ENCODE assay signal across 8 cellular contexts in the genomic region with DNA sequence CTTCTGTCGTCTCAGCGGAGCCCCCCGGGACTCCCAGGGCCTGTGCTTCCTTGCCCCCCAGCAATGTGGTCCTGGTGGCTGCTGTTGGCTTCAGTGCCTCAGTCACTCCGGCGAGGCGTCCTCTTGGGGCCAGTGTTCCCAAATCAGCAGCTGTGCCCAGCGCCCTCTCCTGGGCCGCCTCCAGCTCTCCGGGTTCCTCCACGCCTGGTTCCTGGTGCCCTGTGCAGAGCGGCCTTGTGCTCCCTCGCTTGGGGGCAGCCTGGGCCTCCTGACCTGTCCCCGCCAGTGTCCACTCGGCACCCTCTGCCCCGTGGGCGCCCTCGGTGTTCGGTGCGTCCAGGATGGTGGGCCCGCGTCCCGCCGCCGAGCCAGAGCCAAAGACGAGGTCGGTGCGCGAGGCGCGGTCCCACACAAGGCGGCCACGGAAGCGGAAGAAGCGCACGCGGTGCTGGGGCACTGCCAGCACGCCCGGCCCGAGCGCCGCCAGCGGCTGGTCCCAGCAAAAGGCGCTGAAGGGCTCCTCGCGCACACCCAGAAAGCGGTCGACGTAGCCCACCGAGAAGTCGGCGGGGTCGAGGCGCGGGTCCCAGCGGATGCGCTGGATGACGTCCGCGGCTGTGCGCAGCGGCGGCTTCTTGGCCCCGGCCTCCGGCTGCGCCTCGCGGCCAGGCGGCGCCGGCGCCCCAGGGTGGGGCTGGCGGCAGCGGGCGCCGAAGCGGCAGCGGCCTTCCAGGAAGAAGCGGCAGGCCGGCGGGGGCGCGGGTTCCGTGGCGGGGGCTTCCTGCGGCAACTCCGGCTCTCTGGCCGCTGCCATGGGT. TPM values are rescaled to one million over a fixed set of nuclear protein-coding genes. Genes with fewer than 3 reads are reported as not detected.
DNase-seq lines count a peak whose midpoint lies in the region; ATAC-seq and TF ChIP-seq lines count a peak whose summit lies in the region.

No MANE protein-coding gene starts in this region.

- peak overlapping the region; percentile 93 for H4K8ac ChIP-seq in neuronal stem cell (ENCODE audit: low read depth, low read length)

- H3K4ac ChIP-seq in neuronal stem cell (ENCODE audit: low read length) = peak overlapping the region; percentile 98

- H3K79me1 ChIP-seq in neuronal stem cell (ENCODE audit: low read depth, low read length) = peaks cover 5% of the 10 kb centered on the region

- H4K20me1 ChIP-seq in SK-N-SH (ENCODE audit: insufficient read depth) = peaks cover 28% of the 10 kb centered on the region

- H3K36me3 ChIP-seq in SK-N-SH (replicated peaks in 1 of 2; ENCODE audit: control insufficient read depth in 1 of 2, insufficient read depth in 2 of 2, low read length in 1 of 2) = peaks cover 6 to 39% of the 10 kb centered on the region in 2 experiments
- H3K36me3 ChIP-seq in Peyer's patch = peaks cover 0 to 42% (median 5%) of the 10 kb centered on the region in 3 donors
- peaks cover 32 to 43% of the 10 kb centered on the region in 2 donors for H3K36me3 ChIP-seq in neuronal stem cell (replicated peaks in 1 of 2; ENCODE audit: control insufficient read depth in 2 of 2, insufficient read depth in 2 of 2, low read length in 2 of 2)
- H3K36me3 ChIP-seq in tibial nerve = peaks cover 0 to 45% (median 25%) of the 10 kb centered on the region in 3 donors

- H3K79me2 ChIP-seq in SK-N-SH (ENCODE audit: insufficient read depth) = peaks cover 3% of the 10 kb centered on the region; the same call in 1 of the 2 replicates

- no peak for TF ChIP-seq CTCF in SK-N-SH (IDR thresholded peaks at IDR 0.05)
- peak in 4 of 6 experiments; percentile 12 to 57 (median 44) for TF ChIP-seq CTCF in Peyer's patch (IDR thresholded peaks at IDR 0.05)
- TF ChIP-seq CTCF in foreskin keratinocyte (conservative IDR thresholded peaks at IDR 0.05) = peak; percentile 57
- TF ChIP-seq CTCF in tibial nerve (IDR thresholded peaks at IDR 0.05) = peak in 2 of 5 experiments; percentile 13 to 49

- no peak overlapping the region for H3K9ac ChIP-seq in SK-N-SH
- H3K9ac ChIP-seq in neuronal stem cell (ENCODE audit: low read depth, low read length, poor library complexity) = peak overlapping the region; percentile 99

- TF ChIP-seq POLR2A in Peyer's patch (IDR thresholded peaks at IDR 0.05) (peak in 1 of 2 donors; percentile 38), tibial nerve (IDR thresholded peaks at IDR 0.05) (no peak)

- TF ChIP-seq RAD21 in SK-N-SH (IDR thresholded peaks at IDR 0.05; ENCODE audit: low read length) = no peak

- DNase-seq in SK-N-SH (peak; percentile 57), Peyer's patch (peak; percentile 70 to 87 (median 86)), foreskin keratinocyte (peak in 1 of 2 donors; percentile 69), neuronal stem cell (ENCODE audit: low spot score) (peak; percentile 59), tibial nerve (ENCODE audit: low spot score in 2 of 2) (peak; percentile 32 to 35)
- DNase-seq in activated effector memory CD4-positive, alpha-beta T cell treated with anti-CD3 and anti-CD28 coated beads, Interleukin-2, amount 50 U/mL, for 16 hours = peak; percentile 88

- peak overlapping the region; percentile 41 to 63; a peak in 3 of 4 replicates for H3K4me3 ChIP-seq in SK-N-SH (ENCODE audit: low read depth in 2 of 2, low read length in 1 of 2)
- peak overlapping the region; percentile 61 to 78 (median 70) for H3K4me3 ChIP-seq in Peyer's patch
- peak overlapping the region in 1 of 2 donors; percentile 92 for H3K4me3 ChIP-seq in neuronal stem cell (ENCODE audit: low read length in 2 of 2)
- peak overlapping the region; percentile 59 to 73 (median 72) for H3K4me3 ChIP-seq in tibial nerve

- no peak overlapping the region for H3K27ac ChIP-seq in SK-N-SH (ENCODE audit: low read depth in 2 of 2, low read length in 1 of 2)
- H3K27ac ChIP-seq in Peyer's patch = peak overlapping the region; percentile 95 to 100 (median 98)
- H3K27ac ChIP-seq in foreskin keratinocyte = peak overlapping the region; percentile 82
- peak overlapping the region; percentile 60 for H3K27ac ChIP-seq in neuronal stem cell (replicated peaks; ENCODE audit: low read length)
- peak overlapping the region; percentile 90 to 96 (median 95) for H3K27ac ChIP-seq in tibial nerve

- CTCF ChIA-PET in SK-N-SH (lab: Yijun Ruan, JAX) = interaction anchor here (1.1 kb wide), 1 partner anchor 18 kb away, joined by 4 read pairs; no protein-coding TSS in a partner anchor

- H3K27me3 ChIP-seq in SK-N-SH (ENCODE audit: insufficient read depth) (no peaks in the 10 kb centered on the region), Peyer's patch (no peaks in the 10 kb centered on the region), foreskin keratinocyte (no peaks in the 10 kb centered on the region), neuronal stem cell (ENCODE audit: control insufficient read depth in 3 of 3, insufficient read depth in 3 of 3, low read depth in 1 of 3, low read length in 3 of 3) (peaks cover 0 to 6% (median 0%) of the 10 kb centered on the region in 3 experiments), tibial nerve (no peaks in the 10 kb centered on the region)

- TF ChIP-seq EP300 in SK-N-SH (IDR thresholded peaks at IDR 0.05; ENCODE audit: borderline replicate concordance in 1 of 2, low read depth in 1 of 2, low read length in 1 of 2) (no peak), tibial nerve (IDR thresholded peaks at IDR 0.05) (peak in 1 of 2 donors; percentile 69)

- H3K18ac ChIP-seq in neuronal stem cell (ENCODE audit: low read length) = peak overlapping the region; percentile 98

- H3K4me1 ChIP-seq in SK-N-SH (ENCODE audit: control insufficient read depth in 1 of 2, insufficient read depth in 2 of 2, low read depth in 1 of 2, low read length in 1 of 2) (peaks cover 0 to 17% of the 10 kb centered on the region in 2 experiments; a peak in 1 of 4 replicates), Peyer's patch (peaks cover 3 to 49% (median 14%) of the 10 kb centered on the region in 4 donors), foreskin keratinocyte (peaks cover 5% of the 10 kb centered on the region), neuronal stem cell (ENCODE audit: control insufficient read depth in 2 of 2, insufficient read depth in 1 of 2, low read depth in 1 of 2, low read length in 2 of 2) (peaks cover 2 to 3% of the 10 kb centered on the region in 2 donors), tibial nerve (peaks cover 0 to 78% (median 15%) of the 10 kb centered on the region in 4 donors)

- no peaks in the 10 kb centered on the region for H3K9me2 ChIP-seq in SK-N-SH

- H3K14ac ChIP-seq in neuronal stem cell (ENCODE audit: low read length) = peak overlapping the region; percentile 96

- ATAC-seq in SK-N-SH treated with all-trans-retinoic acid at 6 μM for 48 hours (no peak; the same call in 1 of the 3 replicates), HG03103 (IDR thresholded peaks at IDR 0.05; ENCODE audit: low read depth, unreplicated experiment) (peak; percentile 16), foreskin keratinocyte (peak; percentile 2)

- POLR2A ChIA-PET in SK-N-SH (lab: Yijun Ruan, JAX) = interaction anchor here (1.0 to 4.5 kb wide), 2 partner anchors 9 to 14 kb away, joined by 4 to 24 read pairs; a partner anchor contains a TSS

- H2BK5ac ChIP-seq in neuronal stem cell (ENCODE audit: low read length) = no peak overlapping the region

- H3K9me3 ChIP-seq in SK-N-SH = no peaks in the 10 kb centered on the region
- peaks cover 0 to 3% (median 0%) of the 10 kb centered on the region in 4 donors for H3K9me3 ChIP-seq in Peyer's patch
- H3K9me3 ChIP-seq in neuronal stem cell (replicated peaks in 1 of 2; ENCODE audit: control insufficient read depth in 2 of 2, insufficient read depth in 1 of 2, low read depth in 1 of 2, low read length in 2 of 2) = no peaks in the 10 kb centered on the region
- no peaks in the 10 kb centered on the region for H3K9me3 ChIP-seq in tibial nerve

- no peak overlapping the region for H2AFZ ChIP-seq in SK-N-SH (ENCODE audit: low read depth)
- H2AFZ ChIP-seq in neuronal stem cell (ENCODE audit: low read length) = no peak overlapping the region

- peak overlapping the region; percentile 35 for H2BK120ac ChIP-seq in neuronal stem cell (ENCODE audit: low read depth, low read length)

- H3K4me2 ChIP-seq in SK-N-SH = peak overlapping the region; percentile 92; the same call in 1 of the 2 replicates
- H3K4me2 ChIP-seq in neuronal stem cell (ENCODE audit: insufficient read depth, low read length, poor library complexity, severe bottlenecking) = peak overlapping the region; percentile 96

- H3K23ac ChIP-seq in neuronal stem cell (ENCODE audit: low read depth, low read length, poor library complexity) = peak overlapping the region; percentile 98

- WGBS in SK-N-SH (ENCODE audit: low lambda C conversion rate) = 71% methylated on average over 13 of the region's 87 CpGs
- WGBS in neuronal stem cell (ENCODE audit: extremely low coverage in 2 of 2, insufficient read length in 2 of 2, insufficient replicate concordance in 1 of 2), 2 donors = no CpG with 5 or more reads among the region's 87 CpGs
- WGBS in tibial nerve, 2 donors = 0 to 2% methylated on average over 5 to 62 of the region's 87 CpGs

- no peak overlapping the region for H4K91ac ChIP-seq in neuronal stem cell (ENCODE audit: low read depth, low read length, poor library complexity)

- H2BK15ac ChIP-seq in neuronal stem cell (ENCODE audit: low read length) = peak overlapping the region; percentile 78

- H2AK5ac ChIP-seq in neuronal stem cell (ENCODE audit: low read depth, low read length) = peak overlapping the region; percentile 97

- H2BK12ac ChIP-seq in neuronal stem cell (ENCODE audit: low read length) = peak overlapping the region; percentile 16

- H3F3A ChIP-seq in SK-N-SH (replicated peaks; ENCODE audit: insufficient read depth) = peaks cover 28% of the 10 kb centered on the region

RNA-seq across cellular contexts. Expression of a gene that starts 0.7 kb away (rescaled TPM):
- polyA plus RNA-seq in SK-N-SH (2012; rRNA removed) (0.20 and 0.21 TPM in 2 replicates), foreskin keratinocyte (4.1 and 5.2 TPM in 2 replicates)
- polyA plus RNA-seq in SK-N-SH (2012; cell fraction: cytosol; rRNA removed) = 0.08 and 0.18 TPM in 2 replicates
- 0.22 and 0.26 TPM in 2 replicates for polyA plus RNA-seq in SK-N-SH (2012; cell fraction: nucleus; rRNA removed)
- total RNA-seq in Peyer's patch (10 to 100 TPM; 11.0 to 18.9 (median 15.8) TPM), foreskin keratinocyte (4.8 and 5.0 TPM in 2 replicates), tibial nerve (10 to 100 TPM in 1 of 4 donors, 1 to 10 TPM in 3; 5.9 to 10.3 (median 9.4) TPM)
- polyA plus RNA-seq in neuronal stem cell (2013, experiment 1 of 2) = 1.3 TPM
- polyA plus RNA-seq in neuronal stem cell (2013, experiment 2 of 2) = 0.91 TPM

RNA-seq across cellular contexts. Expression of a gene that starts 10.2 kb away (rescaled TPM):
- 10.8 and 13.5 TPM in 2 replicates for polyA plus RNA-seq in SK-N-SH (2012; rRNA removed)
- 7.7 and 10.3 TPM in 2 replicates for polyA plus RNA-seq in SK-N-SH (2012; cell fraction: cytosol; rRNA removed)
- 6.2 and 17.8 TPM in 2 replicates for polyA plus RNA-seq in SK-N-SH (2012; cell fraction: nucleus; rRNA removed)
- 100 to 1,000 TPM in 1 of 4 donors, 10 to 100 TPM in 3; 38.0 to 133 (median 94.1) TPM for total RNA-seq in Peyer's patch
- total RNA-seq in foreskin keratinocyte = 27.1 and 32.1 TPM in 2 replicates
- polyA plus RNA-seq in foreskin keratinocyte = 43.4 and 66.8 TPM in 2 replicates
- polyA plus RNA-seq in neuronal stem cell (2013, experiment 1 of 2) = 12.2 TPM
- polyA plus RNA-seq in neuronal stem cell (2013, experiment 2 of 2) = 12.5 TPM
- 10 to 100 TPM; 38.9 to 62.2 (median 50.2) TPM for total RNA-seq in tibial nerve

RNA-seq across cellular contexts. Expression of a gene that starts 13.9 kb away (rescaled TPM):
- polyA plus RNA-seq in SK-N-SH (2012; rRNA removed) (84.0 and 89.1 TPM in 2 replicates), foreskin keratinocyte (34.1 and 41.2 TPM in 2 replicates)
- 7.9 and 9.7 TPM in 2 replicates for polyA plus RNA-seq in SK-N-SH (2012; cell fraction: cytosol; rRNA removed)
- polyA plus RNA-seq in SK-N-SH (2012; cell fraction: nucleus; rRNA removed) = 983 and 1,066 TPM in 2 replicates
- total RNA-seq in Peyer's patch (100 to 1,000 TPM; 154 to 481 (median 360) TPM), foreskin keratinocyte (31.1 and 43.5 TPM in 2 replicates), tibial nerve (100 to 1,000 TPM; 189 to 389 (median 285) TPM)
- 151 TPM for polyA plus RNA-seq in neuronal stem cell (2013, experiment 1 of 2)
- polyA plus RNA-seq in neuronal stem cell (2013, experiment 2 of 2) = 130 TPM

RNA-seq across cellular contexts. Expression of a gene that starts 39.7 kb away (rescaled TPM):
- polyA plus RNA-seq in SK-N-SH (2012; rRNA removed) (not detected in 2 replicates), foreskin keratinocyte (not detected in 2 replicates)
- polyA plus RNA-seq in SK-N-SH (2012; cell fraction: cytosol; rRNA removed) = not detected in 2 replicates
- not detected in 2 replicates for polyA plus RNA-seq in SK-N-SH (2012; cell fraction: nucleus; rRNA removed)
- total RNA-seq in Peyer's patch (not detected), foreskin keratinocyte (not detected in 2 replicates), tibial nerve (not detected)
- not detected for polyA plus RNA-seq in neuronal stem cell (2013, experiment 1 of 2)
- polyA plus RNA-seq in neuronal stem cell (2013, experiment 2 of 2) = not detected

RNA-seq across cellular contexts. Expression of a gene that starts 47.7 kb away (rescaled TPM):
- 0.05 and 0.21 TPM in 2 replicates for polyA plus RNA-seq in SK-N-SH (2012; rRNA removed)
- 0.06 TPM in 1 of 2 replicates, not detected in the other for polyA plus RNA-seq in SK-N-SH (2012; cell fraction: cytosol; rRNA removed)
- 0.10 and 0.28 TPM in 2 replicates for polyA plus RNA-seq in SK-N-SH (2012; cell fraction: nucleus; rRNA removed)
- under 1 TPM in 1 of 4 donors, not detected in 3; 0.35 TPM for total RNA-seq in Peyer's patch
- total RNA-seq in foreskin keratinocyte = not detected in 2 replicates
- not detected in 2 replicates for polyA plus RNA-seq in foreskin keratinocyte
- polyA plus RNA-seq in neuronal stem cell (2013, experiment 1 of 2) = 504 TPM
- 501 TPM for polyA plus RNA-seq in neuronal stem cell (2013, experiment 2 of 2)
- total RNA-seq in tibial nerve = 10 to 100 TPM; 21.0 to 50.0 (median 34.9) TPM

Comparison
In these comparisons a context has a peak if more than half of its experiments do, and no peak if none do; other contexts are left out.
1. H3K27ac ChIP-seq: peak in Peyer's patch (4 of 4), foreskin keratinocyte (single experiment), neuronal stem cell (single experiment) and tibial nerve (4 of 4); none in SK-N-SH (0 of 2).